Comparison of ENCODE assay signal across 8 cellular contexts in genomic region chr19:17719730-17720486, GRCh38. TPM values are rescaled to one million over a fixed set of nuclear protein-coding genes. Genes with fewer than 3 reads are reported as not detected.
DNase-seq lines count a peak whose midpoint lies in the region; ATAC-seq and TF ChIP-seq lines count a peak whose summit lies in the region.

No MANE protein-coding gene starts in this region.

- no peak for TF ChIP-seq CTCF in fibroblast of the aortic adventitia (IDR thresholded peaks at IDR 0.05; ENCODE audit: insufficient read depth, low read length)

- ATAC-seq in GM21786 (IDR thresholded peaks at IDR 0.05; ENCODE audit: unreplicated experiment), result no peak

- peak overlapping the region; percentile 79 for H3K4me3 ChIP-seq in Jurkat, Clone E6-1 (ENCODE audit: low read length)
- peak overlapping the region; percentile 80 for H3K4me3 ChIP-seq in fibroblast of the aortic adventitia (ENCODE audit: low read depth, low read length)

- peak; percentile 36 for DNase-seq in NCI-H748 (lab: John Stamatoyannopoulos, UW; ENCODE audit: unreplicated experiment)
- no peak for DNase-seq in NCI-H748 treated with DMSO at 0.1 percent for 48 hours (lab: John Stamatoyannopoulos, UW)
- no peak for DNase-seq in Jurkat, Clone E6-1 (ENCODE audit: low read depth, low spot score)
- peak; percentile 20 for DNase-seq in activated T-cell treated with anti-CD3 and anti-CD28 coated beads for 48 hours (ENCODE audit: low read depth)
- DNase-seq in fibroblast of the aortic adventitia (ENCODE audit: low read depth), result no peak
- DNase-seq in putamen (ENCODE audit: low spot score), result peak; percentile 61
- DNase-seq in MV-4-11 (lab: John Stamatoyannopoulos, UW), result no peak

RNA-seq across cellular contexts. Expression of gene MAP1S, which starts 0.6 kb away (rescaled TPM):
- polyA plus RNA-seq in Jurkat, Clone E6-1 (2012; ENCODE audit: insufficient read depth, insufficient read length), result 47.2 TPM
- total RNA-seq in fibroblast of the aortic adventitia (ENCODE audit: low replicate concordance), result 14.1 and 19.3 TPM in 2 replicates

RNA-seq across cellular contexts. Expression of gene FCHO1, which starts 31.4 kb away (rescaled TPM):
- 50.0 TPM for polyA plus RNA-seq in Jurkat, Clone E6-1 (2012; ENCODE audit: insufficient read depth, insufficient read length)
- 0.36 TPM in 1 of 2 replicates, not detected in the other for total RNA-seq in fibroblast of the aortic adventitia (ENCODE audit: low replicate concordance)

RNA-seq across cellular contexts. Expression of gene UNC13A, which starts 31.8 kb away (rescaled TPM):
- not detected for polyA plus RNA-seq in Jurkat, Clone E6-1 (2012; ENCODE audit: insufficient read depth, insufficient read length)
- total RNA-seq in fibroblast of the aortic adventitia (ENCODE audit: low replicate concordance), result 0.27 and 0.49 TPM in 2 replicates

Comparison
In these comparisons a context has a peak if more than half of its experiments do, and no peak if none do; other contexts are left out.
1. DNase-seq: peak in NCI-H748 (single experiment), activated T-cell treated with anti-CD3 and anti-CD28 coated beads for 48 hours (single experiment) and putamen (single experiment); none in NCI-H748 treated with DMSO at 0.1 percent for 48 hours (single experiment), Jurkat, Clone E6-1 (single experiment), fibroblast of the aortic adventitia (single experiment) and MV-4-11 (single experiment).